Comparison of ENCODE assay signal across 25 cellular contexts in genomic region chr10:118542789-118543188, GRCh38. TPM values are rescaled to one million over a fixed set of nuclear protein-coding genes. Genes with fewer than 3 reads are reported as not detected.
"Had no signal": no experiment of that assay in that cellular context is flagged by ENCODE, and none has a peak within 500 bp of the region (broad histone marks: within the 10 kb centered on the region; RNA-seq: fewer than 3 reads in every experiment).

No MANE protein-coding gene starts in this region.

- DNase-seq: cortex of kidney; foreskin fibroblast; gastrocnemius medialis; mesenchymal stem cell; mucosa of descending colon; naive B cell; stimulated activated CD4-positive, alpha-beta T cell treated with anti-CD3 and anti-CD28 coated beads, Interleukin-12 subunit alpha, Interleukin-12 subunit beta, amount 100 ng/mL, for 4 hours; stimulated activated CD4-positive, alpha-beta T cell treated with anti-CD3 and anti-CD28 coated beads, Interleukin-1b, Interleukin-23, amount 100 ng/mL, for 48 hours; stimulated activated CD4-positive, alpha-beta T cell treated with anti-CD3 and anti-CD28 coated beads, Interleukin-4, amount 100 ng/mL, for 1 hour; stimulated activated CD8-positive, alpha-beta memory T cell treated with anti-CD3 and anti-CD28 coated beads, Interleukin-4, amount 100 ng/mL, for 48 hours; stimulated activated naive CD4-positive, alpha-beta T cell; stimulated activated naive CD8-positive, alpha-beta T cell treated with anti-CD3 and anti-CD28 coated beads, Interleukin-15, amount 100 ng/mL, for 72 hours; transverse colon had no signal

- H3K27ac ChIP-seq: gastrocnemius medialis, neutrophil, parathyroid adenoma, suprapubic skin, transverse colon had no signal

- H3K4me3 ChIP-seq: gastrocnemius medialis, mucosa of descending colon, smooth muscle cell, suprapubic skin, transverse colon had no signal

- H3K36me3 ChIP-seq: gastrocnemius medialis, neutrophil, suprapubic skin, transverse colon had no signal

- H3K4me1 ChIP-seq: gastrocnemius medialis, parathyroid adenoma, suprapubic skin, transverse colon had no signal

- H3K9me3 ChIP-seq: gastrocnemius medialis, mucosa of descending colon, neutrophil, suprapubic skin, transverse colon had no signal

- ATAC-seq: gastrocnemius medialis; mucosa of descending colon; natural killer cell treated with Interleukin-12 subunit alpha and Interleukin-12 subunit beta and Interleukin-15 and Interleukin-18, amount 100 ng/mL, for 72 hours; sciatic nerve; stimulated activated naive CD8-positive, alpha-beta T cell treated with anti-CD3 and anti-CD28 coated beads, Interleukin-15, amount 100 ng/mL, for 72 hours had no signal

- H3K27me3 ChIP-seq: gastrocnemius medialis had no signal

RNA-seq across cellular contexts. Expression of gene PRLHR, which starts 52.7 kb away (rescaled TPM):
- total RNA-seq: dermis microvascular lymphatic vessel endothelial cell; gastrocnemius medialis; glomerular endothelial cell; lung microvascular endothelial cell; mesothelial cell of epicardium; mucosa of descending colon; natural killer cell treated with Interleukin-12 subunit alpha and Interleukin-12 subunit beta and Interleukin-15 and Interleukin-18, amount 100 ng/mL, for 72 hours; neural crest cell; omental fat pad; sciatic nerve; smooth muscle cell; suprapubic skin; transverse colon had no signal
